Comparison of ENCODE assay signal across 11 cellular contexts in genomic region chr4:121597346-121597934, GRCh38.
A peak's percentile ranks its signal among the peaks of the same experiment; 100 is the strongest.
DNase-seq lines count a peak whose midpoint lies in the region; ATAC-seq lines count a peak whose summit lies in the region.
"Had no signal": no experiment of that assay in that cellular context is flagged by ENCODE, and none has a peak within 500 bp of the region (broad histone marks: within the 10 kb centered on the region; RNA-seq: fewer than 3 reads in every experiment).

No MANE protein-coding gene starts in this region.

- H3K27ac ChIP-seq in CD4-positive, alpha-beta memory T cell (ENCODE audit: low read depth, low read length), result no peak overlapping the region
- H3K27ac ChIP-seq: esophagus squamous epithelium had no signal

- H3K9me3 ChIP-seq in CD4-positive, alpha-beta memory T cell (ENCODE audit: control insufficient read depth in 1 of 2, low read length in 2 of 2), result no peaks in the 10 kb centered on the region
- H3K9me3 ChIP-seq: esophagus squamous epithelium had no signal

- POLR2A ChIA-PET in activated naive CD8-positive, alpha-beta T cell treated with anti-CD3 and anti-CD28 coated beads, Interleukin-2, amount 10 ng/mL, durations not matched to agents 7 days and 5 days (lab: Charles Lee), result no interaction called here
- POLR2A ChIA-PET in CD4-positive, alpha-beta memory T cell (lab: Charles Lee; ENCODE audit: partially characterized antibody), result no interaction called here

- no peaks in the 10 kb centered on the region for H3K9me3 Mint-ChIP-seq in activated naive CD8-positive, alpha-beta T cell treated with anti-CD3 and anti-CD28 coated beads, Interleukin-2, amount 10 ng/mL, durations not matched to agents 7 days and 5 days
- H3K9me3 Mint-ChIP-seq in CD4-positive, alpha-beta memory T cell, result peaks cover 0 to 2% (median 0%) of the 10 kb centered on the region in 8 donors
- H3K9me3 Mint-ChIP-seq: CD4-positive, alpha-beta T cell had no signal

- H3K27me3 Mint-ChIP-seq in activated naive CD8-positive, alpha-beta T cell treated with anti-CD3 and anti-CD28 coated beads, Interleukin-2, amount 10 ng/mL, durations not matched to agents 7 days and 5 days, result peaks cover 16% of the 10 kb centered on the region
- peaks cover 0 to 6% of the 10 kb centered on the region in 2 donors for H3K27me3 Mint-ChIP-seq in CD4-positive, alpha-beta memory T cell

- CTCF ChIA-PET in CD4-positive, alpha-beta memory T cell (lab: Charles Lee; ENCODE audit: partially characterized antibody), result no interaction called here

- H3K27me3 ChIP-seq in CD4-positive, alpha-beta memory T cell (ENCODE audit: insufficient read depth, low read length), result no peaks in the 10 kb centered on the region
- H3K27me3 ChIP-seq: esophagus squamous epithelium had no signal

- no peaks in the 10 kb centered on the region for H3K36me3 Mint-ChIP-seq in activated naive CD8-positive, alpha-beta T cell treated with anti-CD3 and anti-CD28 coated beads, Interleukin-2, amount 10 ng/mL, durations not matched to agents 7 days and 5 days
- H3K36me3 Mint-ChIP-seq in CD4-positive, alpha-beta memory T cell, result no peaks in the 10 kb centered on the region

- H3K4me3 Mint-ChIP-seq in activated naive CD8-positive, alpha-beta T cell treated with anti-CD3 and anti-CD28 coated beads, Interleukin-2, amount 10 ng/mL, durations not matched to agents 7 days and 5 days, result no peak overlapping the region
- H3K4me3 Mint-ChIP-seq in CD4-positive, alpha-beta memory T cell, result no peak overlapping the region
- H3K4me3 Mint-ChIP-seq: CD4-positive, alpha-beta T cell had no signal

- H3K4me3 ChIP-seq in CD4-positive, alpha-beta memory T cell (ENCODE audit: low read length in 2 of 2), result no peak overlapping the region
- H3K4me3 ChIP-seq: esophagus squamous epithelium had no signal

- H3K27ac Mint-ChIP-seq in activated naive CD8-positive, alpha-beta T cell treated with anti-CD3 and anti-CD28 coated beads, Interleukin-2, amount 10 ng/mL, durations not matched to agents 7 days and 5 days, result no peak overlapping the region
- H3K27ac Mint-ChIP-seq in CD4-positive, alpha-beta memory T cell, result no peak overlapping the region
- H3K27ac Mint-ChIP-seq: CD4-positive, alpha-beta T cell had no signal

- no peaks in the 10 kb centered on the region for H3K36me3 ChIP-seq in CD4-positive, alpha-beta memory T cell (ENCODE audit: insufficient read depth, low read length)
- H3K36me3 ChIP-seq: esophagus squamous epithelium had no signal

- peaks cover 3% of the 10 kb centered on the region for H3K4me1 Mint-ChIP-seq in activated naive CD8-positive, alpha-beta T cell treated with anti-CD3 and anti-CD28 coated beads, Interleukin-2, amount 10 ng/mL, durations not matched to agents 7 days and 5 days
- no peaks in the 10 kb centered on the region for H3K4me1 Mint-ChIP-seq in CD4-positive, alpha-beta memory T cell

- peak; percentile 65 for ATAC-seq in HG02981 (IDR thresholded peaks at IDR 0.05; ENCODE audit: unreplicated experiment)
- peak; percentile 47 for ATAC-seq in activated naive CD8-positive, alpha-beta T cell treated with anti-CD3 and anti-CD28 coated beads, Interleukin-2, amount 10 ng/mL, durations not matched to agents 7 days and 5 days (ENCODE audit: low read depth)

- no peaks in the 10 kb centered on the region for H3K4me1 ChIP-seq in CD4-positive, alpha-beta memory T cell (ENCODE audit: insufficient read depth, low read length)
- H3K4me1 ChIP-seq: esophagus squamous epithelium had no signal

- peak; percentile 1 to 7 for DNase-seq in stimulated activated CD4-positive, alpha-beta T cell treated with anti-CD3 and anti-CD28 coated beads, Interleukin-4, amount 100 ng/mL, for 48 hours (ENCODE audit: low read depth in 2 of 2)
- no peak for DNase-seq in stimulated activated CD4-positive, alpha-beta T cell treated with anti-CD3 and anti-CD28 coated beads, Interleukin-4, amount 100 ng/mL, for 4 hours
- DNase-seq in activated naive CD8-positive, alpha-beta T cell treated with anti-CD3 and anti-CD28 coated beads, Interleukin-2, amount 10 ng/mL, durations not matched to agents 7 days and 5 days, result no peak
- no peak for DNase-seq in D341Med (ENCODE audit: low spot score)
- no peak for DNase-seq in CD4-positive, alpha-beta memory T cell
- no peak for DNase-seq in OCI-M1 (lab: John Stamatoyannopoulos, UW)
- DNase-seq in NCI-H1436 treated with DMSO at 0.1 percent for 48 hours (lab: John Stamatoyannopoulos, UW), result no peak
- DNase-seq: activated gamma-delta T cell; CD4-positive, alpha-beta T cell; esophagus squamous epithelium had no signal

- intact Hi-C loops in CD4-positive, alpha-beta memory T cell (cut with micrococcal nuclease), result no loop called here

Comparison
In these comparisons a context has a peak if more than half of its experiments do, and no peak if none do; other contexts are left out.
1. DNase-seq: peak in stimulated activated CD4-positive, alpha-beta T cell treated with anti-CD3 and anti-CD28 coated beads, Interleukin-4, amount 100 ng/mL, for 48 hours (2 of 2); none in stimulated activated CD4-positive, alpha-beta T cell treated with anti-CD3 and anti-CD28 coated beads, Interleukin-4, amount 100 ng/mL, for 4 hours (0 of 2), activated naive CD8-positive, alpha-beta T cell treated with anti-CD3 and anti-CD28 coated beads, Interleukin-2, amount 10 ng/mL, durations not matched to agents 7 days and 5 days (single experiment), D341Med (single experiment), CD4-positive, alpha-beta memory T cell (0 of 5), OCI-M1 (single experiment) and NCI-H1436 treated with DMSO at 0.1 percent for 48 hours (single experiment).